1 cellular context compared by ENCODE assay signal in the genomic region with DNA sequence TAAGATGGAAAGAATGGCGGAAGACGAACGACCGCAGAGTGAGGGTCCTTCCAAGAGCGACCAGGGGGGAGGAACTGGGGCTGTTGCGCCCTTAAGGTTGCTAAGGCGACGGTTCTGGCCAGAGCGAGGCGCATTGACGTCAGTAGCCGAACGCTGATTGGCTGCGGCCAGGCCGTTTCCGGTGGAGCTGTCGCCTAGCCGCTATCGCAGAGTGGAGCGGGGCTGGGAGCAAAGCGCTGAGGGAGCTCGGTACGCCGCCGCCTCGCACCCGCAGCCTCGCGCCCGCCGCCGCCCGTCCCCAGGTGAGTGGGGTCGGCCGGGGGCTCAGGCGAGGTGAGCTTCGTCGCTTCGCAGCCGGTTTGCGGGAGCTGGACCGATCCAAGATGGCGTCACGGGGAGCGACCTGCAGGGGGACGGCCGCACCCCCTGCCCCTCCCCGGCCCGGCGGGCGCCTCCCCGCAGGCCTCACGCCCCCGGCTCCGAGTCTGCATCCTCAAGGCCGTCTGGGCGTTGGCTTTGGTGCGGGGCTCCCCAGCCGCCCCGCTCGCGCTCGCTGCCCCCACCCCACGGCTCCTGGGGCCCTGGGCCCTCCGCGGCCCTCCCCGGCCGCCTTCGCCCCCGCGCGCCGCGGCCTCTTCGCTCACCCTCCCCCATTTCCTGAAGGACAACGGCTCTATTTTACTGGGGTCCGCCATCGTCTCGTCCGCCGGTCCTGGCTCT.
A peak's percentile ranks its signal among the peaks of the same experiment; 100 is the strongest.
TF ChIP-seq lines count a peak whose summit lies in the region.

A gene (plus strand): TSS at position 184 of the 720 bp plus-strand sequence. CDS start 2,970 bp downstream, outside the sequence.

TF ChIP-seq in GM12878, 131 proteins besides CTCF, POLR2A, EP300 and RAD21 (continued from another document and continues in another):
- TF ChIP-seq, protein P1, sequence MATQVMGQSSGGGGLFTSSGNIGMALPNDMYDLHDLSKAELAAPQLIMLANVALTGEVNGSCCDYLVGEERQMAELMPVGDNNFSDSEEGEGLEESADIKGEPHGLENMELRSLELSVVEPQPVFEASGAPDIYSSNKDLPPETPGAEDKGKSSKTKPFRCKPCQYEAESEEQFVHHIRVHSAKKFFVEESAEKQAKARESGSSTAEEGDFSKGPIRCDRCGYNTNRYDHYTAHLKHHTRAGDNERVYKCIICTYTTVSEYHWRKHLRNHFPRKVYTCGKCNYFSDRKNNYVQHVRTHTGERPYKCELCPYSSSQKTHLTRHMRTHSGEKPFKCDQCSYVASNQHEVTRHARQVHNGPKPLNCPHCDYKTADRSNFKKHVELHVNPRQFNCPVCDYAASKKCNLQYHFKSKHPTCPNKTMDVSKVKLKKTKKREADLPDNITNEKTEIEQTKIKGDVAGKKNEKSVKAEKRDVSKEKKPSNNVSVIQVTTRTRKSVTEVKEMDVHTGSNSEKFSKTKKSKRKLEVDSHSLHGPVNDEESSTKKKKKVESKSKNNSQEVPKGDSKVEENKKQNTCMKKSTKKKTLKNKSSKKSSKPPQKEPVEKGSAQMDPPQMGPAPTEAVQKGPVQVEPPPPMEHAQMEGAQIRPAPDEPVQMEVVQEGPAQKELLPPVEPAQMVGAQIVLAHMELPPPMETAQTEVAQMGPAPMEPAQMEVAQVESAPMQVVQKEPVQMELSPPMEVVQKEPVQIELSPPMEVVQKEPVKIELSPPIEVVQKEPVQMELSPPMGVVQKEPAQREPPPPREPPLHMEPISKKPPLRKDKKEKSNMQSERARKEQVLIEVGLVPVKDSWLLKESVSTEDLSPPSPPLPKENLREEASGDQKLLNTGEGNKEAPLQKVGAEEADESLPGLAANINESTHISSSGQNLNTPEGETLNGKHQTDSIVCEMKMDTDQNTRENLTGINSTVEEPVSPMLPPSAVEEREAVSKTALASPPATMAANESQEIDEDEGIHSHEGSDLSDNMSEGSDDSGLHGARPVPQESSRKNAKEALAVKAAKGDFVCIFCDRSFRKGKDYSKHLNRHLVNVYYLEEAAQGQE (IDR thresholded peaks at IDR 0.05; ENCODE audit: low read depth, low read length): no peak
- 0 out of 2 replicates have a peak, but pooled peaks have one; percentile 34 for TF ChIP-seq RCOR1 (conservative IDR thresholded peaks at IDR 0.05; ENCODE audit: low read depth, low read length)
- TF ChIP-seq ZZZ3 (IDR thresholded peaks at IDR 0.05; ENCODE audit: control insufficient read depth, insufficient read length, low read depth): no peak
- TF ChIP-seq BHLHE40 (IDR thresholded peaks at IDR 0.05; ENCODE audit: borderline replicate concordance in 1 of 2, low read depth in 2 of 2, low read length in 1 of 2): peak in 1 of 2 experiments; percentile 31; a peak in 2 of 4 replicates
- TF ChIP-seq MXI1 (IDR thresholded peaks at IDR 0.05; ENCODE audit: low read depth, low read length): peak; percentile 94
- TF ChIP-seq SMAD5 (IDR thresholded peaks at IDR 0.05; ENCODE audit: low read depth): 0 out of 2 replicates have a peak, but pooled peaks have one; percentile 63
- TF ChIP-seq KLF5 (IDR thresholded peaks at IDR 0.05; ENCODE audit: partially characterized antibody): peak; percentile 87
- TF ChIP-seq SPI1 (IDR thresholded peaks at IDR 0.05; ENCODE audit: borderline replicate concordance, insufficient read depth, low read depth, low read length): peak; percentile 57; the same call in 1 of the 2 replicates
- TF ChIP-seq PML (IDR thresholded peaks at IDR 0.05; ENCODE audit: low read length): peak; percentile 54; the same call in 1 of the 2 replicates
- TF ChIP-seq, protein P2, sequence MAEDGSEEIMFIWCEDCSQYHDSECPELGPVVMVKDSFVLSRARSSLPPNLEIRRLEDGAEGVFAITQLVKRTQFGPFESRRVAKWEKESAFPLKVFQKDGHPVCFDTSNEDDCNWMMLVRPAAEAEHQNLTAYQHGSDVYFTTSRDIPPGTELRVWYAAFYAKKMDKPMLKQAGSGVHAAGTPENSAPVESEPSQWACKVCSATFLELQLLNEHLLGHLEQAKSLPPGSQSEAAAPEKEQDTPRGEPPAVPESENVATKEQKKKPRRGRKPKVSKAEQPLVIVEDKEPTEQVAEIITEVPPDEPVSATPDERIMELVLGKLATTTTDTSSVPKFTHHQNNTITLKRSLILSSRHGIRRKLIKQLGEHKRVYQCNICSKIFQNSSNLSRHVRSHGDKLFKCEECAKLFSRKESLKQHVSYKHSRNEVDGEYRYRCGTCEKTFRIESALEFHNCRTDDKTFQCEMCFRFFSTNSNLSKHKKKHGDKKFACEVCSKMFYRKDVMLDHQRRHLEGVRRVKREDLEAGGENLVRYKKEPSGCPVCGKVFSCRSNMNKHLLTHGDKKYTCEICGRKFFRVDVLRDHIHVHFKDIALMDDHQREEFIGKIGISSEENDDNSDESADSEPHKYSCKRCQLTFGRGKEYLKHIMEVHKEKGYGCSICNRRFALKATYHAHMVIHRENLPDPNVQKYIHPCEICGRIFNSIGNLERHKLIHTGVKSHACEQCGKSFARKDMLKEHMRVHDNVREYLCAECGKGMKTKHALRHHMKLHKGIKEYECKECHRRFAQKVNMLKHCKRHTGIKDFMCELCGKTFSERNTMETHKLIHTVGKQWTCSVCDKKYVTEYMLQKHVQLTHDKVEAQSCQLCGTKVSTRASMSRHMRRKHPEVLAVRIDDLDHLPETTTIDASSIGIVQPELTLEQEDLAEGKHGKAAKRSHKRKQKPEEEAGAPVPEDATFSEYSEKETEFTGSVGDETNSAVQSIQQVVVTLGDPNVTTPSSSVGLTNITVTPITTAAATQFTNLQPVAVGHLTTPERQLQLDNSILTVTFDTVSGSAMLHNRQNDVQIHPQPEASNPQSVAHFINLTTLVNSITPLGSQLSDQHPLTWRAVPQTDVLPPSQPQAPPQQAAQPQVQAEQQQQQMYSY (CRISPR knock-in tag; IDR thresholded peaks at IDR 0.05): no peak
- TF ChIP-seq, protein P3, sequence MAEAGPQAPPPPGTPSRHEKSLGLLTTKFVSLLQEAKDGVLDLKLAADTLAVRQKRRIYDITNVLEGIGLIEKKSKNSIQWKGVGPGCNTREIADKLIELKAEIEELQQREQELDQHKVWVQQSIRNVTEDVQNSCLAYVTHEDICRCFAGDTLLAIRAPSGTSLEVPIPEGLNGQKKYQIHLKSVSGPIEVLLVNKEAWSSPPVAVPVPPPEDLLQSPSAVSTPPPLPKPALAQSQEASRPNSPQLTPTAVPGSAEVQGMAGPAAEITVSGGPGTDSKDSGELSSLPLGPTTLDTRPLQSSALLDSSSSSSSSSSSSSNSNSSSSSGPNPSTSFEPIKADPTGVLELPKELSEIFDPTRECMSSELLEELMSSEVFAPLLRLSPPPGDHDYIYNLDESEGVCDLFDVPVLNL (IDR thresholded peaks at IDR 0.05; ENCODE audit: low read depth, low read length): no peak
- no peak for TF ChIP-seq FOXM1 (IDR thresholded peaks at IDR 0.05; ENCODE audit: low read depth, low read length)
- no peak for TF ChIP-seq TCF12 (IDR thresholded peaks at IDR 0.05; ENCODE audit: low read depth, low read length)
- TF ChIP-seq YY1 (IDR thresholded peaks at IDR 0.05; ENCODE audit: low read depth, low read length): peak; percentile 95
- TF ChIP-seq EED (IDR thresholded peaks at IDR 0.05; ENCODE audit: low read depth): no peak
- no peak for TF ChIP-seq STAT1 (conservative IDR thresholded peaks at IDR 0.05)
- TF ChIP-seq NBN (IDR thresholded peaks at IDR 0.05): peak; percentile 86; the same call in 1 of the 2 replicates
- no peak for TF ChIP-seq ESRRA (IDR thresholded peaks at IDR 0.05; ENCODE audit: low read length)
- 0 out of 2 replicates have a peak, but pooled peaks have one; percentile 39 for TF ChIP-seq ATF7 (IDR thresholded peaks at IDR 0.05; ENCODE audit: low read depth)
- TF ChIP-seq POU2F2 (IDR thresholded peaks at IDR 0.05; ENCODE audit: borderline replicate concordance, low read depth, low read length): peak; percentile 68; the same call in 2 of the 3 replicates
- 0 out of 2 replicates have a peak, but pooled peaks have one; percentile 50 for TF ChIP-seq TBL1XR1 (IDR thresholded peaks at IDR 0.05; ENCODE audit: low read depth, low read length)
- no peak for TF ChIP-seq JUNB (IDR thresholded peaks at IDR 0.05)
- TF ChIP-seq PAX5 (IDR thresholded peaks at IDR 0.05; ENCODE audit: borderline replicate concordance, low read depth, low read length): peak; percentile 35; the same call in 1 of the 2 replicates
- TF ChIP-seq, protein P4, sequence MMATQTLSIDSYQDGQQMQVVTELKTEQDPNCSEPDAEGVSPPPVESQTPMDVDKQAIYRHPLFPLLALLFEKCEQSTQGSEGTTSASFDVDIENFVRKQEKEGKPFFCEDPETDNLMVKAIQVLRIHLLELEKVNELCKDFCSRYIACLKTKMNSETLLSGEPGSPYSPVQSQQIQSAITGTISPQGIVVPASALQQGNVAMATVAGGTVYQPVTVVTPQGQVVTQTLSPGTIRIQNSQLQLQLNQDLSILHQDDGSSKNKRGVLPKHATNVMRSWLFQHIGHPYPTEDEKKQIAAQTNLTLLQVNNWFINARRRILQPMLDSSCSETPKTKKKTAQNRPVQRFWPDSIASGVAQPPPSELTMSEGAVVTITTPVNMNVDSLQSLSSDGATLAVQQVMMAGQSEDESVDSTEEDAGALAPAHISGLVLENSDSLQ (IDR thresholded peaks at IDR 0.05): 0 out of 2 replicates have a peak, but pooled peaks have one; percentile 7
- no peak for TF ChIP-seq CEBPB (IDR thresholded peaks at IDR 0.05; ENCODE audit: borderline replicate concordance in 1 of 2, low read depth in 2 of 2, low read length in 2 of 2)
- peak; percentile 75; the same call in 1 of the 2 replicates for TF ChIP-seq POLR2AphosphoS2 (IDR thresholded peaks at IDR 0.05; ENCODE audit: low read depth, low read length)
- peak; percentile 64 for TF ChIP-seq MEF2B (IDR thresholded peaks at IDR 0.05; ENCODE audit: partially characterized antibody, poor library complexity, severe bottlenecking)
- TF ChIP-seq IKZF1 (conservative IDR thresholded peaks at IDR 0.05): peak; percentile 31
- TF ChIP-seq SMARCA5 (IDR thresholded peaks at IDR 0.05): 0 out of 2 replicates have a peak, but pooled peaks have one; percentile 67
- TF ChIP-seq EZH2 (IDR thresholded peaks at IDR 0.05; ENCODE audit: borderline replicate concordance, control insufficient read depth, low read depth, low read length): no peak
- no peak for TF ChIP-seq CBX5 (IDR thresholded peaks at IDR 0.05; ENCODE audit: low read depth)
- TF ChIP-seq IRF4 (IDR thresholded peaks at IDR 0.05; ENCODE audit: low read depth, low read length): 0 out of 2 replicates have a peak, but pooled peaks have one; percentile 41
- TF ChIP-seq, protein P5, sequence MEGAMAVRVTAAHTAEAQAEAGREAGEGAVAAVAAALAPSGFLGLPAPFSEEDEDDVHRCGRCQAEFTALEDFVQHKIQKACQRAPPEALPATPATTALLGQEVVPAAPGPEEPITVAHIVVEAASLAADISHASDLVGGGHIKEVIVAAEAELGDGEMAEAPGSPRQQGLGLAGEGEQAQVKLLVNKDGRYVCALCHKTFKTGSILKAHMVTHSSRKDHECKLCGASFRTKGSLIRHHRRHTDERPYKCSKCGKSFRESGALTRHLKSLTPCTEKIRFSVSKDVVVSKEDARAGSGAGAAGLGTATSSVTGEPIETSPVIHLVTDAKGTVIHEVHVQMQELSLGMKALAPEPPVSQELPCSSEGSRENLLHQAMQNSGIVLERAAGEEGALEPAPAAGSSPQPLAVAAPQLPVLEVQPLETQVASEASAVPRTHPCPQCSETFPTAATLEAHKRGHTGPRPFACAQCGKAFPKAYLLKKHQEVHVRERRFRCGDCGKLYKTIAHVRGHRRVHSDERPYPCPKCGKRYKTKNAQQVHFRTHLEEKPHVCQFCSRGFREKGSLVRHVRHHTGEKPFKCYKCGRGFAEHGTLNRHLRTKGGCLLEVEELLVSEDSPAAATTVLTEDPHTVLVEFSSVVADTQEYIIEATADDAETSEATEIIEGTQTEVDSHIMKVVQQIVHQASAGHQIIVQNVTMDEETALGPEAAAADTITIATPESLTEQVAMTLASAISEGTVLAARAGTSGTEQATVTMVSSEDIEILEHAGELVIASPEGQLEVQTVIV (IDR thresholded peaks at IDR 0.05; ENCODE audit: borderline replicate concordance, partially characterized antibody): peak; percentile 11
- TF ChIP-seq GABPA (IDR thresholded peaks at IDR 0.05; ENCODE audit: low read depth): 0 out of 2 replicates have a peak, but pooled peaks have one; percentile 28
- TF ChIP-seq, protein P6, sequence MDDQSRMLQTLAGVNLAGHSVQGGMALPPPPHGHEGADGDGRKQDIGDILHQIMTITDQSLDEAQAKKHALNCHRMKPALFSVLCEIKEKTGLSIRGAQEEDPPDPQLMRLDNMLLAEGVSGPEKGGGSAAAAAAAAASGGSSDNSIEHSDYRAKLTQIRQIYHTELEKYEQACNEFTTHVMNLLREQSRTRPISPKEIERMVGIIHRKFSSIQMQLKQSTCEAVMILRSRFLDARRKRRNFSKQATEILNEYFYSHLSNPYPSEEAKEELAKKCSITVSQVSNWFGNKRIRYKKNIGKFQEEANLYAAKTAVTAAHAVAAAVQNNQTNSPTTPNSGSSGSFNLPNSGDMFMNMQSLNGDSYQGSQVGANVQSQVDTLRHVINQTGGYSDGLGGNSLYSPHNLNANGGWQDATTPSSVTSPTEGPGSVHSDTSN (IDR thresholded peaks at IDR 0.05; ENCODE audit: insufficient replicate concordance, low read depth, low read length): no peak
- TF ChIP-seq, protein P7, sequence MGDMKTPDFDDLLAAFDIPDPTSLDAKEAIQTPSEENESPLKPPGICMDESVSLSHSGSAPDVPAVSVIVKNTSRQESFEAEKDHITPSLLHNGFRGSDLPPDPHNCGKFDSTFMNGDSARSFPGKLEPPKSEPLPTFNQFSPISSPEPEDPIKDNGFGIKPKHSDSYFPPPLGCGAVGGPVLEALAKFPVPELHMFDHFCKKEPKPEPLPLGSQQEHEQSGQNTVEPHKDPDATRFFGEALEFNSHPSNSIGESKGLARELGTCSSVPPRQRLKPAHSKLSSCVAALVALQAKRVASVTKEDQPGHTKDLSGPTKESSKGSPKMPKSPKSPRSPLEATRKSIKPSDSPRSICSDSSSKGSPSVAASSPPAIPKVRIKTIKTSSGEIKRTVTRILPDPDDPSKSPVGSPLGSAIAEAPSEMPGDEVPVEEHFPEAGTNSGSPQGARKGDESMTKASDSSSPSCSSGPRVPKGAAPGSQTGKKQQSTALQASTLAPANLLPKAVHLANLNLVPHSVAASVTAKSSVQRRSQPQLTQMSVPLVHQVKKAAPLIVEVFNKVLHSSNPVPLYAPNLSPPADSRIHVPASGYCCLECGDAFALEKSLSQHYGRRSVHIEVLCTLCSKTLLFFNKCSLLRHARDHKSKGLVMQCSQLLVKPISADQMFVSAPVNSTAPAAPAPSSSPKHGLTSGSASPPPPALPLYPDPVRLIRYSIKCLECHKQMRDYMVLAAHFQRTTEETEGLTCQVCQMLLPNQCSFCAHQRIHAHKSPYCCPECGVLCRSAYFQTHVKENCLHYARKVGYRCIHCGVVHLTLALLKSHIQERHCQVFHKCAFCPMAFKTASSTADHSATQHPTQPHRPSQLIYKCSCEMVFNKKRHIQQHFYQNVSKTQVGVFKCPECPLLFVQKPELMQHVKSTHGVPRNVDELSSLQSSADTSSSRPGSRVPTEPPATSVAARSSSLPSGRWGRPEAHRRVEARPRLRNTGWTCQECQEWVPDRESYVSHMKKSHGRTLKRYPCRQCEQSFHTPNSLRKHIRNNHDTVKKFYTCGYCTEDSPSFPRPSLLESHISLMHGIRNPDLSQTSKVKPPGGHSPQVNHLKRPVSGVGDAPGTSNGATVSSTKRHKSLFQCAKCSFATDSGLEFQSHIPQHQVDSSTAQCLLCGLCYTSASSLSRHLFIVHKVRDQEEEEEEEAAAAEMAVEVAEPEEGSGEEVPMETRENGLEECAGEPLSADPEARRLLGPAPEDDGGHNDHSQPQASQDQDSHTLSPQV (IDR thresholded peaks at IDR 0.05): peak; percentile 24; the same call in 1 of the 2 replicates
- TF ChIP-seq BACH1 (IDR thresholded peaks at IDR 0.05; ENCODE audit: borderline replicate concordance): peak; percentile 80
